32 cellular contexts compared by ENCODE assay signal in genomic region chr17:27232328-27232727, GRCh38.
"Had no signal": no experiment of that assay in that cellular context is flagged by ENCODE, and none has a peak within 500 bp of the region (broad histone marks: within the 10 kb centered on the region; RNA-seq: fewer than 3 reads in every experiment).

No MANE protein-coding gene starts in this region.

- H3K36me3 ChIP-seq: ascending aorta, breast epithelium, cardiac muscle cell, colonic mucosa, gastrocnemius medialis, heart left ventricle, WERI-Rb-1 had no signal

- H3K4me3 ChIP-seq: ascending aorta, breast epithelium, cardiac muscle cell, colonic mucosa, dorsolateral prefrontal cortex, gastrocnemius medialis, heart left ventricle had no signal

- H3K27me3 Mint-ChIP-seq: activated B cell treated with CpG ODN at 0.5 μM for 24 hours; activated T-cell treated with anti-CD3 and anti-CD28 coated beads, Interleukin-2, amount 50 U/mL, for 24 hours had no signal

- H3K4me1 ChIP-seq: breast epithelium, colonic mucosa had no signal

- H3K27ac Mint-ChIP-seq: activated CD4-positive, alpha-beta memory T cell treated with anti-CD3 and anti-CD28 coated beads, Interleukin-2, amount 10 ng/mL, durations not matched to agents 7 days and 5 days; activated naive CD4-positive, alpha-beta T cell treated with anti-CD3 and anti-CD28 coated beads, Interleukin-2, amount 10 ng/mL, durations not matched to agents 7 days and 5 days; activated naive CD4-positive, alpha-beta T cell treated with anti-CD3 and anti-CD28 coated beads, Interleukin-2, amount 50 U/mL, for 72 hours; activated naive CD8-positive, alpha-beta T cell treated with anti-CD3 and anti-CD28 coated beads, Interleukin-2, amount 10 ng/mL, durations not matched to agents 7 days and 5 days; activated T-cell treated with anti-CD3 and anti-CD28 coated beads, Interleukin-2, amount 50 U/mL, for 24 hours; activated T-cell treated with anti-CD3 and anti-CD28 coated beads, Interleukin-2, amount 50 U/mL, for 72 hours; brain; endodermal cell; T-helper 2 cell treated with Interferon-gamma antibody and Interleukin-4, amounts not matched to agents 5 μg/mL and 100 μg/mL, for 36 hours had no signal

- H3K4me1 Mint-ChIP-seq: activated naive CD4-positive, alpha-beta T cell treated with anti-CD3 and anti-CD28 coated beads, Interleukin-2, amount 10 ng/mL, durations not matched to agents 7 days and 5 days; activated naive CD8-positive, alpha-beta T cell treated with anti-CD3 and anti-CD28 coated beads, Interleukin-2, amount 10 ng/mL, durations not matched to agents 7 days and 5 days; brain; endodermal cell; T-helper 17 cell had no signal

- H3K4me3 Mint-ChIP-seq: activated B cell treated with CpG ODN at 0.5 μM for 24 hours; activated CD4-positive, alpha-beta memory T cell treated with anti-CD3 and anti-CD28 coated beads, Interleukin-2, amount 10 ng/mL, durations not matched to agents 7 days and 5 days; activated naive CD4-positive, alpha-beta T cell treated with anti-CD3 and anti-CD28 coated beads, Interleukin-2, amount 10 ng/mL, durations not matched to agents 7 days and 5 days; activated naive CD8-positive, alpha-beta T cell treated with anti-CD3 and anti-CD28 coated beads, Interleukin-2, amount 10 ng/mL, durations not matched to agents 7 days and 5 days; activated T-cell treated with anti-CD3 and anti-CD28 coated beads, Interleukin-2, amount 50 U/mL, for 24 hours; activated T-cell treated with anti-CD3 and anti-CD28 coated beads, Interleukin-2, amount 50 U/mL, for 72 hours; brain; endodermal cell; T-helper 17 cell; T-helper 2 cell treated with Interferon-gamma antibody and Interleukin-4, amounts not matched to agents 5 μg/mL and 100 μg/mL, for 36 hours had no signal

- H3K36me3 Mint-ChIP-seq: activated naive CD4-positive, alpha-beta T cell treated with anti-CD3 and anti-CD28 coated beads, Interleukin-2, amount 10 ng/mL, durations not matched to agents 7 days and 5 days; activated naive CD4-positive, alpha-beta T cell treated with anti-CD3 and anti-CD28 coated beads, Interleukin-2, amount 50 U/mL, for 72 hours; activated naive CD8-positive, alpha-beta T cell treated with anti-CD3 and anti-CD28 coated beads, Interleukin-2, amount 10 ng/mL, durations not matched to agents 7 days and 5 days; brain had no signal

- H3K27ac ChIP-seq: ascending aorta, breast epithelium, cardiac muscle cell, colonic mucosa, dorsolateral prefrontal cortex, foreskin keratinocyte, gastrocnemius medialis, heart left ventricle, WERI-Rb-1 had no signal

- H3K27me3 ChIP-seq: ascending aorta, breast epithelium, cardiac muscle cell, colonic mucosa, dorsolateral prefrontal cortex, foreskin keratinocyte, gastrocnemius medialis, heart left ventricle had no signal

- H3K9me3 ChIP-seq: ascending aorta, breast epithelium, colonic mucosa, gastrocnemius medialis, heart left ventricle had no signal

- ATAC-seq: activated CD4-positive, CD25-positive, alpha-beta regulatory T cell treated with anti-CD3 and anti-CD28 coated beads, Interleukin-2, amount 50 U/mL, for 24 hours; activated naive CD4-positive, alpha-beta T cell treated with anti-CD3 and anti-CD28 coated beads, Interleukin-2, amount 50 U/mL, for 72 hours; activated T-cell treated with anti-CD3 and anti-CD28 coated beads, Interleukin-2, amount 50 U/mL, for 72 hours; esophagus mucosa; foreskin keratinocyte; gastrocnemius medialis; heart left ventricle; T-helper 17 cell had no signal

- DNase-seq: activated B cell treated with CpG ODN at 0.5 μM for 24 hours; activated CD4-positive, alpha-beta memory T cell treated with anti-CD3 and anti-CD28 coated beads, Interleukin-2, amount 10 ng/mL, durations not matched to agents 7 days and 5 days; activated CD4-positive, alpha-beta T cell treated with anti-CD3 and anti-CD28 coated beads for 48 hours; activated CD8-positive, alpha-beta memory T cell treated with anti-CD3 and anti-CD28 coated beads, Interleukin-2, amount 50 U/mL, for 48 hours; activated gamma-delta T cell; activated naive CD4-positive, alpha-beta T cell; activated naive CD4-positive, alpha-beta T cell treated with anti-CD3 and anti-CD28 coated beads, Interleukin-2, amount 10 ng/mL, durations not matched to agents 7 days and 5 days; activated naive CD8-positive, alpha-beta T cell treated with anti-CD3 and anti-CD28 coated beads, Interleukin-2, amount 10 ng/mL, durations not matched to agents 7 days and 5 days; activated T-cell treated with anti-CD3 and anti-CD28 coated beads for 4 hours; activated T-cell treated with anti-CD3 and anti-CD28 coated beads, Interleukin-2, amount 50 U/mL, for 24 hours; activated T-cell treated with anti-CD3 and anti-CD28 coated beads, Interleukin-2, amount 50 U/mL, for 72 hours; central memory CD4-positive, alpha-beta T cell; cerebellar nuclear complex; colonic mucosa; dorsolateral prefrontal cortex; effector memory CD4-positive, alpha-beta T cell; endodermal cell; foreskin keratinocyte; gastrocnemius medialis; glutamatergic neuron; heart left ventricle; T-helper 17 cell; T1000; WERI-Rb-1 had no signal

- H3K9me3 Mint-ChIP-seq: activated B cell treated with CpG ODN at 0.5 μM for 24 hours; activated CD4-positive, alpha-beta memory T cell treated with anti-CD3 and anti-CD28 coated beads, Interleukin-2, amount 10 ng/mL, durations not matched to agents 7 days and 5 days; activated naive CD4-positive, alpha-beta T cell treated with anti-CD3 and anti-CD28 coated beads, Interleukin-2, amount 10 ng/mL, durations not matched to agents 7 days and 5 days; activated naive CD4-positive, alpha-beta T cell treated with anti-CD3 and anti-CD28 coated beads, Interleukin-2, amount 50 U/mL, for 72 hours; activated naive CD8-positive, alpha-beta T cell treated with anti-CD3 and anti-CD28 coated beads, Interleukin-2, amount 10 ng/mL, durations not matched to agents 7 days and 5 days; activated T-cell treated with anti-CD3 and anti-CD28 coated beads, Interleukin-2, amount 50 U/mL, for 24 hours; activated T-cell treated with anti-CD3 and anti-CD28 coated beads, Interleukin-2, amount 50 U/mL, for 72 hours; brain; T-helper 2 cell treated with Interferon-gamma antibody and Interleukin-4, amounts not matched to agents 5 μg/mL and 100 μg/mL, for 36 hours had no signal
